Comparison of ENCODE assay signal across 16 cellular contexts in the genomic region with DNA sequence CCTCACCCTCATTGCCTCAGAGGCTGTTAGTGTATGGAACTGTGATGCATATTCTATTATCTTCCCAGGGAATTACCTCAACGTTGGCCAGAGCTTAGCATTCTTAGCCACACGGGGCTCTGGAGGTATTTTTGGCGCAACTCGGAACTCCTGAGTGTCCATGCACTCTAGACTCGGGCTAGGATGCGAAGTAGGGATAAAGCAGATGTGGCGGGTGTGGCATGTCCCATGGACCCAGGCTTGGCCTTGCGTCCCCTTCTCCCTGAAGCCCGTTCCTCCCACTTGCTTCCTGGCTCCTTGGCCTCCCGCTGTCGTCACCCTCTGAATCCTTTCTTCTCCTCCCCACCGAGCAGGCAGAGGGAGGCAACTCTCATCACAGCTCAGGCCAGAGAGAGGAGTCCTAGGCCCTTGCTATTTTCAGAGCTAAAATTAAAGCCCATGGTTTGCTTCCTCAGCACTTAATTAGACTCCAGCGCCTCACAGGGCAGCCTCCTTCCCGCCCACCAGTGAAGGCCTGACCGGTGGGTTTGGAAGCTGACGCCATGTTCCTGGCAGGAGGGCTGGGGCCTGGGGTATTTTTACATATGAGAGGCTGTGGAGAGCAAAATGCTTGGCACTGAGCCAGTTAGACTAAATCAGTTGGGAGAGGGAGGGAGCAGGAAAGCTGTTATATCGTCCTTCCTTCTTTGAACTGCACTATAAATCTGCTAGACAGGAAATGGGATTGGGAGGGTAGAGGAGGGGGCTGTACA.
DNase-seq lines count a peak whose midpoint lies in the region; ATAC-seq and TF ChIP-seq lines count a peak whose summit lies in the region.
"Had no signal": no experiment of that assay in that cellular context is flagged by ENCODE, and none has a peak within 500 bp of the region (broad histone marks: within the 10 kb centered on the region; RNA-seq: fewer than 3 reads in every experiment).

No MANE protein-coding gene starts in this region.

- H3K9me3 Mint-ChIP-seq in activated naive CD4-positive, alpha-beta T cell treated with anti-CD3 and anti-CD28 coated beads for 36 hours: peaks cover 19% of the 10 kb centered on the region
- H3K9me3 Mint-ChIP-seq in activated CD4-positive, alpha-beta memory T cell treated with anti-CD3 and anti-CD28 coated beads, Interleukin-2, amount 10 ng/mL, durations not matched to agents 7 days and 5 days: peaks cover 12% of the 10 kb centered on the region

- intact Hi-C loops in activated naive CD4-positive, alpha-beta T cell treated with anti-CD3 and anti-CD28 coated beads for 36 hours (cut with micrococcal nuclease): no loop called here

- no peak overlapping the region for H3K4me3 Mint-ChIP-seq in activated naive CD4-positive, alpha-beta T cell treated with anti-CD3 and anti-CD28 coated beads for 36 hours
- H3K4me3 Mint-ChIP-seq in activated CD4-positive, alpha-beta memory T cell treated with anti-CD3 and anti-CD28 coated beads, Interleukin-2, amount 10 ng/mL, durations not matched to agents 7 days and 5 days: no peak overlapping the region
- H3K4me3 Mint-ChIP-seq: central memory CD8-positive, alpha-beta T cell; T-helper 1 cell treated with Interleukin-12 subunit alpha and Interleukin-12 subunit beta and Interleukin-4 antibody, amounts not matched to agents 30 μg/mL and 1 μg/mL, for 36 hours had no signal

- peak overlapping the region; percentile 72 for H3K27ac ChIP-seq in SK-N-MC
- peak overlapping the region in 3 of 4 donors; percentile 17 to 35 (median 34) for H3K27ac ChIP-seq in upper lobe of left lung

- no peaks in the 10 kb centered on the region for H3K27me3 Mint-ChIP-seq in activated naive CD4-positive, alpha-beta T cell treated with anti-CD3 and anti-CD28 coated beads for 36 hours (ENCODE audit: low read depth)
- H3K27me3 Mint-ChIP-seq in activated CD4-positive, alpha-beta memory T cell treated with anti-CD3 and anti-CD28 coated beads, Interleukin-2, amount 10 ng/mL, durations not matched to agents 7 days and 5 days: no peaks in the 10 kb centered on the region
- H3K27me3 Mint-ChIP-seq: central memory CD8-positive, alpha-beta T cell had no signal

- no peaks in the 10 kb centered on the region for H3K4me1 Mint-ChIP-seq in activated naive CD4-positive, alpha-beta T cell treated with anti-CD3 and anti-CD28 coated beads for 36 hours (ENCODE audit: low read depth)
- H3K4me1 Mint-ChIP-seq in activated CD4-positive, alpha-beta memory T cell treated with anti-CD3 and anti-CD28 coated beads, Interleukin-2, amount 10 ng/mL, durations not matched to agents 7 days and 5 days: peaks cover 7% of the 10 kb centered on the region
- H3K4me1 Mint-ChIP-seq: central memory CD8-positive, alpha-beta T cell had no signal

- POLR2A ChIA-PET in activated CD4-positive, alpha-beta memory T cell treated with anti-CD3 and anti-CD28 coated beads, Interleukin-2, amount 10 ng/mL, durations not matched to agents 7 days and 5 days (lab: Charles Lee): no interaction called here

- no peaks in the 10 kb centered on the region for H3K36me3 Mint-ChIP-seq in activated naive CD4-positive, alpha-beta T cell treated with anti-CD3 and anti-CD28 coated beads for 36 hours (ENCODE audit: low read depth)
- no peaks in the 10 kb centered on the region for H3K36me3 Mint-ChIP-seq in activated CD4-positive, alpha-beta memory T cell treated with anti-CD3 and anti-CD28 coated beads, Interleukin-2, amount 10 ng/mL, durations not matched to agents 7 days and 5 days (ENCODE audit: low read depth)

- WGBS in upper lobe of left lung, 2 donors: 76 to 81% methylated on average over 12 to 17 of the region's 17 CpGs

- H3K27me3 ChIP-seq in upper lobe of left lung: no peaks in the 10 kb centered on the region
- H3K27me3 ChIP-seq: tibial nerve had no signal

- H3K9ac ChIP-seq in SK-N-MC (ENCODE audit: insufficient read length): no peak overlapping the region

- TF ChIP-seq POLR2A in upper lobe of left lung (IDR thresholded peaks at IDR 0.05): no peak

- TF ChIP-seq CTCF in upper lobe of left lung (IDR thresholded peaks at IDR 0.05): no peak

- H3K9me3 ChIP-seq in SK-N-MC (ENCODE audit: low read depth, low read length): peaks cover 8% of the 10 kb centered on the region; the same call in 1 of the 2 replicates
- peaks cover 9 to 22% (median 13%) of the 10 kb centered on the region in 4 donors for H3K9me3 ChIP-seq in upper lobe of left lung

- DNase-seq in NCI-H146 (lab: John Stamatoyannopoulos, UW) (peak; percentile 62), NCI-H146 treated with DMSO at 0.1 percent for 48 hours (lab: John Stamatoyannopoulos, UW; ENCODE audit: unreplicated experiment) (no peak), SK-N-MC (ENCODE audit: low read depth, low spot score) (peak; percentile 95), iPS-NIHi11 (ENCODE audit: low spot score) (peak; percentile 43), upper lobe of left lung (no peak), RPMI8226 (no peak)
- no peak for DNase-seq in activated naive CD4-positive, alpha-beta T cell treated with anti-CD3 and anti-CD28 coated beads for 36 hours
- no peak for DNase-seq in activated CD4-positive, alpha-beta memory T cell treated with anti-CD3 and anti-CD28 coated beads, Interleukin-2, amount 10 ng/mL, durations not matched to agents 7 days and 5 days
- DNase-seq: activated CD4-positive, alpha-beta T cell treated with anti-CD3 and anti-CD28 coated beads, Interleukin-2, amount 50 U/mL, for 1 hour; activated effector memory CD4-positive, alpha-beta T cell treated with anti-CD3 and anti-CD28 coated beads, Interleukin-2, amount 50 U/mL, for 16 hours; erythroblast had no signal

- CTCF ChIA-PET in activated naive CD4-positive, alpha-beta T cell treated with anti-CD3 and anti-CD28 coated beads for 36 hours (lab: Charles Lee): no interaction called here
- CTCF ChIA-PET in activated CD4-positive, alpha-beta memory T cell treated with anti-CD3 and anti-CD28 coated beads, Interleukin-2, amount 10 ng/mL, durations not matched to agents 7 days and 5 days (lab: Charles Lee): no interaction called here

- H3K4me3 ChIP-seq in SK-N-MC: peak overlapping the region; percentile 4; the same call in 1 of the 2 replicates
- H3K4me3 ChIP-seq in upper lobe of left lung: no peak overlapping the region
- H3K4me3 ChIP-seq: GM12878, skin epidermis, tibial nerve had no signal

- no peak overlapping the region for H3K27ac Mint-ChIP-seq in activated naive CD4-positive, alpha-beta T cell treated with anti-CD3 and anti-CD28 coated beads for 36 hours
- H3K27ac Mint-ChIP-seq in activated CD4-positive, alpha-beta memory T cell treated with anti-CD3 and anti-CD28 coated beads, Interleukin-2, amount 10 ng/mL, durations not matched to agents 7 days and 5 days: no peak overlapping the region
- H3K27ac Mint-ChIP-seq: T-helper 1 cell treated with Interleukin-12 subunit alpha and Interleukin-12 subunit beta and Interleukin-4 antibody, amounts not matched to agents 30 μg/mL and 1 μg/mL, for 36 hours had no signal

- 0 out of 2 replicates have a peak, but pooled peaks cover 5% of the 10 kb centered on the region for H3K36me3 ChIP-seq in SK-N-MC (ENCODE audit: insufficient read depth, low read length)
- H3K36me3 ChIP-seq in upper lobe of left lung: no peaks in the 10 kb centered on the region

- no peak for TF ChIP-seq EP300 in upper lobe of left lung (IDR thresholded peaks at IDR 0.05)

- ATAC-seq in upper lobe of left lung (ENCODE audit: low FRiP score in 2 of 2): peak in 1 of 2 donors; percentile 79
- ATAC-seq: GM12878 had no signal

- no peaks in the 10 kb centered on the region for H3K4me1 ChIP-seq in upper lobe of left lung

Comparison
In these comparisons a context has a peak if more than half of its experiments do, and no peak if none do; other contexts are left out.
1. DNase-seq: peak in NCI-H146 (single experiment), SK-N-MC (single experiment) and iPS-NIHi11 (single experiment); none in NCI-H146 treated with DMSO at 0.1 percent for 48 hours (single experiment), upper lobe of left lung (0 of 2), activated naive CD4-positive, alpha-beta T cell treated with anti-CD3 and anti-CD28 coated beads for 36 hours (single experiment), RPMI8226 (single experiment) and activated CD4-positive, alpha-beta memory T cell treated with anti-CD3 and anti-CD28 coated beads, Interleukin-2, amount 10 ng/mL, durations not matched to agents 7 days and 5 days (single experiment).